ENCODE assay signal across 8 cellular contexts in the genomic region with DNA sequence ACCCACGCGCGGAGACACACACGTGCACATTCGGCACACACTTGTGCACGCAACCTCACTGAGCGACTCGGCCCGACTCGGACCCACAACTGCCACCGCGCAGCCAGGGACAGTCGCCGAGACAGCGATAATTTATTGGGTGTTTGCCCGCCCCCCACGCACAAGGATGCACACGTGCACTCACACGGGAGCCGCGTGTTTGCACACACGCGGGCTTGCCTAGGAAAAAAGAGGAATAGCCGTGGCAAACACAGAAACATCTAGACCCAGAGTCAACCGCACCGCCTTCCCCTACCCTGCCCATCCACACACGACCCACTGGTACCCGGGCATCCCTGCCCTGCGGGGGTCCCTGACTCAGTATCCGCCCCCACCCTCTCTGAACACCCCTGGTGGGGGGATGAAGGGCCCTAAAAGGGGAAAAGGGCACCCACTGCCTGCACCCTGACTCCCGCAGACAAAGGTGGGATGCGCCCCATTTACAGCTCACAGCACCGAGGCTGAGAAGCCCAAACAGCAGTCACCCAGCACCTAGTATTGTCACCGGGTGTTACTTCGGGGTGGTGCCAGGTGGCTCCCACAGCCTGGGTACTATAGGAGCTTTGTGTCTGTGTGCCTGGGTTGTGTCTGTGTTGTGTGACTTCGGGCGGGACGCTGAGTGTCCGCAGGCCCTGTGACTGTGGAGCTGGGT. TPM values are rescaled to one million over a fixed set of nuclear protein-coding genes. Genes with fewer than 3 reads are reported as not detected.
A peak's percentile ranks its signal among the peaks of the same experiment; 100 is the strongest.
DNase-seq lines count a peak whose midpoint lies in the region; ATAC-seq, FAIRE-seq and TF ChIP-seq lines count a peak whose summit lies in the region.

No MANE protein-coding gene starts in this region.

- H3K79me2 ChIP-seq in HepG2 (ENCODE audit: insufficient read depth, low read length), result peaks cover 27% of the 10 kb centered on the region

- TF ChIP-seq RAD21 in HepG2 (CRISPR knock-in tag; IDR thresholded peaks at IDR 0.05), result no peak

- H3K9me3 ChIP-seq in adrenal gland (replicated peaks in 1 of 3) (no peaks in the 10 kb centered on the region), HepG2 (ENCODE audit: low read length) (no peaks in the 10 kb centered on the region)

- H3K27ac ChIP-seq in adrenal gland (peak overlapping the region in 4 of 5 donors; percentile 53 to 92 (median 86)), HepG2 (ENCODE audit: extremely low read length, insufficient read depth, low read length) (no peak overlapping the region), temporal lobe (ENCODE audit: low read depth, low read length) (peak overlapping the region; percentile 89)

- peaks cover 8% of the 10 kb centered on the region; the same call in 1 of the 2 replicates for H4K20me1 ChIP-seq in HepG2 (ENCODE audit: insufficient read depth, low read length)

- in situ Hi-C loops in HepG2 (cut with HindIII; ENCODE audit: extremely low pct_ligation_motif_present, low pct_unique_long_range_greater_than_20kb), result loop anchor here (10.0 kb wide), 2 partner anchors 143 to 213 kb away; partner anchors contain the start of genes IQCN and RAB3A

- BruUV-seq in HepG2 (replicated peaks; lab: Mats Ljungman, UMichigan), result no TSS peak

- H3K9ac ChIP-seq in HepG2 (ENCODE audit: insufficient read depth, low read depth, low read length), result peak overlapping the region; percentile 73; the same call in 1 of the 2 replicates

- TF ChIP-seq CTCF in adrenal gland (IDR thresholded peaks at IDR 0.05), result no peak
- TF ChIP-seq CTCF in HepG2 (CRISPR knock-in tag; IDR thresholded peaks at IDR 0.05), result no peak

- 11 to 16% (median 15%) methylated on average over 27 to 39 of the region's 39 CpGs; no CpG with 5 or more reads in 1 of the 4 donors for WGBS in adrenal gland, 4 donors
- 44% methylated on average over 16 of the region's 39 CpGs for WGBS in HepG2 (ENCODE audit: low lambda C conversion rate)

- no peak for TF ChIP-seq EP300 in HepG2 (IDR thresholded peaks at IDR 0.05; ENCODE audit: low read depth in 2 of 2, low read length in 2 of 2)
- no peak for TF ChIP-seq EP300 in HepG2 (CRISPR knock-in tag; IDR thresholded peaks at IDR 0.05; ENCODE audit: borderline replicate concordance)

- TF ChIP-seq POLR2A in adrenal gland (IDR thresholded peaks at IDR 0.05), result no peak
- TF ChIP-seq POLR2A in HepG2 (IDR thresholded peaks at IDR 0.05; ENCODE audit: insufficient read depth in 1 of 2, low read depth in 2 of 2, low read length in 2 of 2), result no peak

- H3K4me2 ChIP-seq in HepG2 (ENCODE audit: low read depth, low read length), result peak overlapping the region; percentile 85

- POLR2A ChIA-PET in HepG2 (lab: Yijun Ruan, JAX), result interaction anchor here (0.8 to 3.7 kb wide), 13 partner anchors 8 to 138 kb away, joined by 3 to 25 read pairs (median 4); partner anchors contain the start of genes GDF15, JUND and LSM4

- H3K36me3 ChIP-seq in adrenal gland (replicated peaks in 1 of 2) (no peaks in the 10 kb centered on the region), HepG2 (replicated peaks in 1 of 2; ENCODE audit: control insufficient read depth in 1 of 2, insufficient read depth in 2 of 2, low read length in 2 of 2) (0 out of 5 replicates have a peak, but pooled peaks cover 0 to 3% of the 10 kb centered on the region in 2 experiments)

- peak; percentile 4; the same call in 2 of the 3 replicates for ATAC-seq in HepG2
- no peak for ATAC-seq in HG02970 (IDR thresholded peaks at IDR 0.05; ENCODE audit: low FRiP score, unreplicated experiment)
- no peak for ATAC-seq in GM19035 (IDR thresholded peaks at IDR 0.05; ENCODE audit: unreplicated experiment)

- H3K4me1 ChIP-seq in adrenal gland (replicated peaks in 1 of 2), result peaks cover 38 to 57% of the 10 kb centered on the region in 2 donors
- peaks cover 69% of the 10 kb centered on the region for H3K4me1 ChIP-seq in HepG2 (ENCODE audit: insufficient read depth, low read length)

- intact Hi-C loops in adrenal gland (cut with DNase I), result no loop called here
- intact Hi-C loops in HepG2 (cut with micrococcal nuclease; ENCODE audit: unreplicated experiment), result no loop called here

- DNase-seq in activated naive CD4-positive, alpha-beta T cell treated with Interleukin-2 at 50 U/mL for 16 hours, result peak; percentile 49
- DNase-seq in activated naive CD4-positive, alpha-beta T cell (lab: John Stamatoyannopoulos, UW), result no peak
- DNase-seq in adrenal gland (peak in 5 of 7 donors; percentile 51 to 78 (median 60)), HepG2 (ENCODE audit: low spot score) (no peak), RCC 7860 (ENCODE audit: low spot score) (no peak)

- CTCF ChIA-PET in HepG2 (lab: Yijun Ruan, JAX; ENCODE audit: low intra/inter-chr PET ratio, low total read pairs), result no interaction called here

- FAIRE-seq in HepG2 (lab: Jason Lieb, UNC) (no peak), RCC 7860 (lab: Jason Lieb, UNC) (no peak)

- no peaks in the 10 kb centered on the region for H3K27me3 ChIP-seq in adrenal gland
- no peaks in the 10 kb centered on the region for H3K27me3 ChIP-seq in HepG2 (ENCODE audit: control insufficient read depth in 1 of 2, insufficient read depth in 2 of 2, low read length in 2 of 2)

- H3K4me3 ChIP-seq in adrenal gland (peak overlapping the region in 1 of 4 donors; percentile 50), HepG2 (replicated peaks in 1 of 3; ENCODE audit: insufficient read depth in 1 of 3, low read depth in 2 of 3, low read length in 3 of 3) (peak overlapping the region; percentile 59 to 78 (median 60))

- H2AFZ ChIP-seq in HepG2 (ENCODE audit: low read length), result no peak overlapping the region

RNA-seq across cellular contexts. Expression of gene SSBP4, which starts 1.0 kb away (rescaled TPM):
- total RNA-seq in adrenal gland (100 to 1,000 TPM in 1 of 8 donors, 10 to 100 TPM in 7; 38.9 to 119 (median 73.7) TPM), HepG2 (2016; rRNA removed; fragmentation: Illumina TruSeq; extraction: Trizol) (19.3 and 39.5 TPM in 2 replicates), temporal lobe (52.1 TPM)
- polyA plus RNA-seq in adrenal gland (100 to 1,000 TPM in 2 of 3 donors, 1 to 10 TPM in 1; 9.1 to 160 (median 136) TPM), HepG2 (2011; rRNA removed) (20.8 and 33.4 TPM in 2 replicates)
- total RNA-seq in HepG2 (2016; cell fraction: cytosol; rRNA removed; fragmentation: Illumina TruSeq; extraction: Trizol; ENCODE audit: low read depth), result 95.2 and 104 TPM in 2 replicates
- 14.4 and 39.0 TPM in 2 replicates for total RNA-seq in HepG2 (2016; cell fraction: insoluble cytoplasmic fraction; rRNA removed; fragmentation: Illumina TruSeq; extraction: Trizol)
- 103 and 124 TPM in 2 replicates for total RNA-seq in HepG2 (2016; cell fraction: membrane; rRNA removed; fragmentation: Illumina TruSeq; extraction: Trizol)
- 26.9 and 35.1 TPM in 2 replicates for total RNA-seq in HepG2 (2016; cell fraction: nucleus; rRNA removed; fragmentation: Illumina TruSeq; extraction: Trizol)
- polyA plus RNA-seq in HepG2 (2011; cell fraction: cytosol; rRNA removed), result 11.6 and 28.6 TPM in 2 replicates
- 200 and 290 TPM in 2 replicates for polyA plus RNA-seq in HepG2 (2011; cell fraction: nucleus; rRNA removed)
- 18.2 and 31.6 TPM in 2 replicates for polyA plus RNA-seq in HepG2 (2012)
- polyA plus RNA-seq in HepG2 (2016; cell fraction: cytosol; fragmentation: Illumina TruSeq; extraction: Trizol; ENCODE audit: low read depth), result 133 and 147 TPM in 2 replicates
- polyA plus RNA-seq in HepG2 (2016; cell fraction: insoluble cytoplasmic fraction; fragmentation: Illumina TruSeq; extraction: Trizol; ENCODE audit: low read depth), result 34.3 and 41.3 TPM in 2 replicates
- polyA plus RNA-seq in HepG2 (2016; cell fraction: membrane; fragmentation: Illumina TruSeq; extraction: Trizol; ENCODE audit: low read depth), result 147 and 152 TPM in 2 replicates
- polyA plus RNA-seq in HepG2 (2016; cell fraction: nucleus; fragmentation: Illumina TruSeq; extraction: Trizol; ENCODE audit: insufficient read depth, low read depth), result 117 and 122 TPM in 2 replicates
- polyA minus RNA-seq in HepG2 (2011; rRNA and poly(A)+ RNA removed; ENCODE audit: low replicate concordance), result 10.3 and 12.3 TPM in 2 replicates
- 12.0 and 13.9 TPM in 2 replicates for polyA minus RNA-seq in HepG2 (2011; cell fraction: cytosol; rRNA and poly(A)+ RNA removed)
- polyA minus RNA-seq in HepG2 (2011; cell fraction: nucleus; rRNA and poly(A)+ RNA removed), result 20.1 and 21.6 TPM in 2 replicates

RNA-seq across cellular contexts. Expression of gene ISYNA1, which starts 19.8 kb away (rescaled TPM):
- total RNA-seq in adrenal gland (100 to 1,000 TPM in 3 of 8 donors, 10 to 100 TPM in 5; 32.3 to 211 (median 78.7) TPM), HepG2 (2016; rRNA removed; fragmentation: Illumina TruSeq; extraction: Trizol) (29.4 and 48.5 TPM in 2 replicates), temporal lobe (80.4 TPM)
- polyA plus RNA-seq in adrenal gland (100 to 1,000 TPM in 2 of 3 donors, 1 to 10 TPM in 1; 3.2 to 313 (median 125) TPM), HepG2 (2011; rRNA removed) (29.6 and 36.5 TPM in 2 replicates)
- total RNA-seq in HepG2 (2016; cell fraction: cytosol; rRNA removed; fragmentation: Illumina TruSeq; extraction: Trizol; ENCODE audit: low read depth), result 8.4 and 10.1 TPM in 2 replicates
- total RNA-seq in HepG2 (2016; cell fraction: insoluble cytoplasmic fraction; rRNA removed; fragmentation: Illumina TruSeq; extraction: Trizol), result 29.3 and 46.4 TPM in 2 replicates
- total RNA-seq in HepG2 (2016; cell fraction: membrane; rRNA removed; fragmentation: Illumina TruSeq; extraction: Trizol), result 16.0 and 18.7 TPM in 2 replicates
- total RNA-seq in HepG2 (2016; cell fraction: nucleus; rRNA removed; fragmentation: Illumina TruSeq; extraction: Trizol), result 33.6 and 37.4 TPM in 2 replicates
- polyA plus RNA-seq in HepG2 (2011; cell fraction: cytosol; rRNA removed), result 14.0 and 25.3 TPM in 2 replicates
- polyA plus RNA-seq in HepG2 (2011; cell fraction: nucleus; rRNA removed), result 246 and 367 TPM in 2 replicates
- 32.5 and 49.8 TPM in 2 replicates for polyA plus RNA-seq in HepG2 (2012)
- 16.0 and 16.5 TPM in 2 replicates for polyA plus RNA-seq in HepG2 (2016; cell fraction: cytosol; fragmentation: Illumina TruSeq; extraction: Trizol; ENCODE audit: low read depth)
- polyA plus RNA-seq in HepG2 (2016; cell fraction: insoluble cytoplasmic fraction; fragmentation: Illumina TruSeq; extraction: Trizol; ENCODE audit: low read depth), result 44.6 and 57.4 TPM in 2 replicates
- 18.1 and 22.4 TPM in 2 replicates for polyA plus RNA-seq in HepG2 (2016; cell fraction: membrane; fragmentation: Illumina TruSeq; extraction: Trizol; ENCODE audit: low read depth)
- polyA plus RNA-seq in HepG2 (2016; cell fraction: nucleus; fragmentation: Illumina TruSeq; extraction: Trizol; ENCODE audit: insufficient read depth, low read depth), result 103 and 119 TPM in 2 replicates
- polyA minus RNA-seq in HepG2 (2011; rRNA and poly(A)+ RNA removed; ENCODE audit: low replicate concordance), result 1.3 and 50.2 TPM in 2 replicates
- polyA minus RNA-seq in HepG2 (2011; cell fraction: cytosol; rRNA and poly(A)+ RNA removed), result 20.4 and 29.0 TPM in 2 replicates
- polyA minus RNA-seq in HepG2 (2011; cell fraction: nucleus; rRNA and poly(A)+ RNA removed), result 13.3 and 14.3 TPM in 2 replicates

RNA-seq across cellular contexts. Expression of gene LRRC25, which starts 20.8 kb away (rescaled TPM):
- 10 to 100 TPM in 7 of 8 donors, 1 to 10 TPM in 1; 8.7 to 38.2 (median 22.5) TPM for total RNA-seq in adrenal gland
- polyA plus RNA-seq in adrenal gland, result 10 to 100 TPM in 1 of 3 donors, 1 to 10 TPM in 2; 5.1 to 18.4 (median 8.5) TPM
- total RNA-seq in HepG2 (2016; rRNA removed; fragmentation: Illumina TruSeq; extraction: Trizol), result 0.13 TPM in 1 of 2 replicates, not detected in the other
- 0.20 TPM in 1 of 2 replicates, not detected in the other for total RNA-seq in HepG2 (2016; cell fraction: cytosol; rRNA removed; fragmentation: Illumina TruSeq; extraction: Trizol; ENCODE audit: low read depth)
- total RNA-seq in HepG2 (2016; cell fraction: insoluble cytoplasmic fraction; rRNA removed; fragmentation: Illumina TruSeq; extraction: Trizol), result 0.11 TPM in 1 of 2 replicates, not detected in the other
- total RNA-seq in HepG2 (2016; cell fraction: membrane; rRNA removed; fragmentation: Illumina TruSeq; extraction: Trizol), result 0.17 and 0.19 TPM in 2 replicates
- 0.25 TPM in 1 of 2 replicates, not detected in the other for total RNA-seq in HepG2 (2016; cell fraction: nucleus; rRNA removed; fragmentation: Illumina TruSeq; extraction: Trizol)
- 0.53 and 0.85 TPM in 2 replicates for polyA plus RNA-seq in HepG2 (2011; rRNA removed)
- 0.66 and 0.68 TPM in 2 replicates for polyA plus RNA-seq in HepG2 (2011; cell fraction: cytosol; rRNA removed)
- 0.16 and 0.35 TPM in 2 replicates for polyA plus RNA-seq in HepG2 (2011; cell fraction: nucleus; rRNA removed)
- 0.11 and 0.13 TPM in 2 replicates for polyA plus RNA-seq in HepG2 (2012)
- polyA plus RNA-seq in HepG2 (2016; cell fraction: cytosol; fragmentation: Illumina TruSeq; extraction: Trizol; ENCODE audit: low read depth), result 0.05 TPM in 1 of 2 replicates, not detected in the other
- polyA plus RNA-seq in HepG2 (2016; cell fraction: insoluble cytoplasmic fraction; fragmentation: Illumina TruSeq; extraction: Trizol; ENCODE audit: low read depth), result 0.12 and 0.15 TPM in 2 replicates
- polyA plus RNA-seq in HepG2 (2016; cell fraction: membrane; fragmentation: Illumina TruSeq; extraction: Trizol; ENCODE audit: low read depth), result 0.13 TPM in 1 of 2 replicates, not detected in the other
- not detected in 2 replicates for polyA plus RNA-seq in HepG2 (2016; cell fraction: nucleus; fragmentation: Illumina TruSeq; extraction: Trizol; ENCODE audit: insufficient read depth, low read depth)
- polyA minus RNA-seq in HepG2 (2011; rRNA and poly(A)+ RNA removed; ENCODE audit: low replicate concordance), result 0.60 TPM in 1 of 2 replicates, not detected in the other
- polyA minus RNA-seq in HepG2 (2011; cell fraction: cytosol; rRNA and poly(A)+ RNA removed), result 0.40 and 0.70 TPM in 2 replicates
- polyA minus RNA-seq in HepG2 (2011; cell fraction: nucleus; rRNA and poly(A)+ RNA removed), result 0.25 TPM in 1 of 2 replicates, not detected in the other
- 0.25 TPM for total RNA-seq in temporal lobe

RNA-seq across cellular contexts. Expression of gene GDF15, which starts 32.2 kb away (rescaled TPM):
- total RNA-seq in adrenal gland, result 10 to 100 TPM in 4 of 8 donors, 1 to 10 TPM in 3, under 1 TPM in 1; 0.90 to 29.2 (median 9.0) TPM
- 1 to 10 TPM in 2 of 3 donors, under 1 TPM in 1; 0.33 to 5.3 (median 2.6) TPM for polyA plus RNA-seq in adrenal gland
- 43.0 and 146 TPM in 2 replicates for total RNA-seq in HepG2 (2016; rRNA removed; fragmentation: Illumina TruSeq; extraction: Trizol)
- 42.0 and 45.2 TPM in 2 replicates for total RNA-seq in HepG2 (2016; cell fraction: cytosol; rRNA removed; fragmentation: Illumina TruSeq; extraction: Trizol; ENCODE audit: low read depth)
- 37.4 and 148 TPM in 2 replicates for total RNA-seq in HepG2 (2016; cell fraction: insoluble cytoplasmic fraction; rRNA removed; fragmentation: Illumina TruSeq; extraction: Trizol)
- total RNA-seq in HepG2 (2016; cell fraction: membrane; rRNA removed; fragmentation: Illumina TruSeq; extraction: Trizol), result 53.4 and 57.4 TPM in 2 replicates
- total RNA-seq in HepG2 (2016; cell fraction: nucleus; rRNA removed; fragmentation: Illumina TruSeq; extraction: Trizol), result 112 and 139 TPM in 2 replicates
- 422 and 537 TPM in 2 replicates for polyA plus RNA-seq in HepG2 (2011; rRNA removed)
- 539 and 794 TPM in 2 replicates for polyA plus RNA-seq in HepG2 (2011; cell fraction: cytosol; rRNA removed)
- polyA plus RNA-seq in HepG2 (2011; cell fraction: nucleus; rRNA removed), result 1,510 and 1,558 TPM in 2 replicates
- 229 and 758 TPM in 2 replicates for polyA plus RNA-seq in HepG2 (2012)
- 22.2 and 24.9 TPM in 2 replicates for polyA plus RNA-seq in HepG2 (2016; cell fraction: cytosol; fragmentation: Illumina TruSeq; extraction: Trizol; ENCODE audit: low read depth)
- 49.2 and 57.0 TPM in 2 replicates for polyA plus RNA-seq in HepG2 (2016; cell fraction: insoluble cytoplasmic fraction; fragmentation: Illumina TruSeq; extraction: Trizol; ENCODE audit: low read depth)
- 30.8 and 31.5 TPM in 2 replicates for polyA plus RNA-seq in HepG2 (2016; cell fraction: membrane; fragmentation: Illumina TruSeq; extraction: Trizol; ENCODE audit: low read depth)
- 315 and 334 TPM in 2 replicates for polyA plus RNA-seq in HepG2 (2016; cell fraction: nucleus; fragmentation: Illumina TruSeq; extraction: Trizol; ENCODE audit: insufficient read depth, low read depth)
- 4.5 and 440 TPM in 2 replicates for polyA minus RNA-seq in HepG2 (2011; rRNA and poly(A)+ RNA removed; ENCODE audit: low replicate concordance)
- 366 and 433 TPM in 2 replicates for polyA minus RNA-seq in HepG2 (2011; cell fraction: cytosol; rRNA and poly(A)+ RNA removed)
- 115 and 151 TPM in 2 replicates for polyA minus RNA-seq in HepG2 (2011; cell fraction: nucleus; rRNA and poly(A)+ RNA removed)
- total RNA-seq in temporal lobe, result 0.74 TPM

Comparison
In these comparisons a context has a peak if more than half of its experiments do, and no peak if none do; other contexts are left out.
1. DNase-seq: peak in activated naive CD4-positive, alpha-beta T cell treated with Interleukin-2 at 50 U/mL for 16 hours (single experiment) and adrenal gland (5 of 7); none in activated naive CD4-positive, alpha-beta T cell (0 of 4), HepG2 (single experiment) and RCC 7860 (single experiment).